1 cellular context compared by ENCODE assay signal in genomic region chr21:41508415-41509205, GRCh38.
TF ChIP-seq lines count a peak whose summit lies in the region.

No MANE protein-coding gene starts in this region.

TF ChIP-seq in GM23338, 12 proteins besides CTCF, POLR2A, EP300 and RAD21 (continued from another document):
- TF ChIP-seq ZNF462 (CRISPR knock-in tag; IDR thresholded peaks at IDR 0.05), result no peak
- no peak for TF ChIP-seq JUNB (IDR thresholded peaks at IDR 0.05; ENCODE audit: unreplicated experiment)
- no peak for TF ChIP-seq ZNF331 (CRISPR knock-in tag; IDR thresholded peaks at IDR 0.05; ENCODE audit: low read depth)
- TF ChIP-seq POLR2AphosphoS5 (IDR thresholded peaks at IDR 0.05; ENCODE audit: low read depth), result no peak
- TF ChIP-seq NANOG (IDR thresholded peaks at IDR 0.05; ENCODE audit: borderline replicate concordance), result no peak
- TF ChIP-seq EZH2 (IDR thresholded peaks at IDR 0.05; ENCODE audit: low read depth, unreplicated experiment), result no peak
- TF ChIP-seq STAT1 (IDR thresholded peaks at IDR 0.05; ENCODE audit: unreplicated experiment), result no peak
- TF ChIP-seq, protein P1, sequence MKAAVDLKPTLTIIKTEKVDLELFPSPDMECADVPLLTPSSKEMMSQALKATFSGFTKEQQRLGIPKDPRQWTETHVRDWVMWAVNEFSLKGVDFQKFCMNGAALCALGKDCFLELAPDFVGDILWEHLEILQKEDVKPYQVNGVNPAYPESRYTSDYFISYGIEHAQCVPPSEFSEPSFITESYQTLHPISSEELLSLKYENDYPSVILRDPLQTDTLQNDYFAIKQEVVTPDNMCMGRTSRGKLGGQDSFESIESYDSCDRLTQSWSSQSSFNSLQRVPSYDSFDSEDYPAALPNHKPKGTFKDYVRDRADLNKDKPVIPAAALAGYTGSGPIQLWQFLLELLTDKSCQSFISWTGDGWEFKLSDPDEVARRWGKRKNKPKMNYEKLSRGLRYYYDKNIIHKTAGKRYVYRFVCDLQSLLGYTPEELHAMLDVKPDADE (IDR thresholded peaks at IDR 0.05), result no peak
- TF ChIP-seq ZNF114 (CRISPR knock-in tag; IDR thresholded peaks at IDR 0.05), result no peak
